13 cellular contexts compared by ENCODE assay signal in the genomic region with DNA sequence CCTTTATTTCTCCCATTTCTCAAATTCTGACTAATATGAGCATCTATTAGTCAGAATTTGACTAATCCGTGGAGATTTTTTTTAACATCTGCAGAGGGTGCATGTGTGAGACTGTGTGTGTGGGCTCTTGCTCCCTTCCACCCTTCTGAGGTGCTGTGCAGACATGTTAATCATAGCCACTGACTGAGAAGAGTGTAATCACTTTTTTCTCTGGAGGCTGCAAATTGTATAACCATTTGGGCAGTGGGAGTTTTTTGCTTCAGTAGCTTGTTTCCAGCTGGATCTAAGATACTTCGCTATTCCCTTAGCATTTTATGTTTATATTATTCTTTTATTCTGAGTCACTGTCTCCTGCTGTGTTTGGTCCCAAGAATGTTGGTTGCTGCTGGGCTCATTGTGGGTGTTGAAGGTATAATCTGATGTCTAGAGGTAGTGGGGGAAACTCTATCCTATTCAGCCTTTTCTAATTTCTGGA.
DNase-seq lines count a peak whose midpoint lies in the region; ATAC-seq and TF ChIP-seq lines count a peak whose summit lies in the region.
"Had no signal": no experiment of that assay in that cellular context is flagged by ENCODE, and none has a peak within 500 bp of the region (broad histone marks: within the 10 kb centered on the region; RNA-seq: fewer than 3 reads in every experiment).

No MANE protein-coding gene starts in this region.

- peaks cover 0 to 27% of the 10 kb centered on the region in 2 experiments; a peak in 2 of 4 replicates for H3K4me1 ChIP-seq in SK-N-SH (ENCODE audit: control insufficient read depth in 1 of 2, insufficient read depth in 2 of 2, low read depth in 1 of 2, low read length in 1 of 2)

- no peak overlapping the region for H3K4me3 ChIP-seq in AG04450 (ENCODE audit: low read depth, low read length)
- no peak overlapping the region for H3K4me3 ChIP-seq in SK-N-SH (ENCODE audit: low read depth in 2 of 2, low read length in 1 of 2)
- H3K4me3 ChIP-seq in foreskin fibroblast (ENCODE audit: low read depth in 1 of 2, low read length in 2 of 2) = no peak overlapping the region
- H3K4me3 ChIP-seq: SK-N-MC had no signal

- 13% methylated on average over 2 of the region's 2 CpGs for WGBS in SK-N-SH (ENCODE audit: low lambda C conversion rate)

- POLR2A ChIA-PET in AG04450 (lab: Yijun Ruan, JAX) (interaction anchor here (0.6 to 1.3 kb wide), 3 partner anchors 30 to 59 kb away, joined by 3 to 7 read pairs (median 6); no protein-coding TSS in a partner anchor), SK-N-SH (lab: Yijun Ruan, JAX) (no interaction called here)

- H3K36me3 ChIP-seq in SK-N-SH (replicated peaks in 1 of 2; ENCODE audit: control insufficient read depth in 1 of 2, insufficient read depth in 2 of 2, low read length in 1 of 2) = no peaks in the 10 kb centered on the region

- H3K9me3 ChIP-seq in AG04450 (ENCODE audit: control insufficient read depth, insufficient read depth, low read length) (no peaks in the 10 kb centered on the region), SK-N-SH (no peaks in the 10 kb centered on the region)

- peaks cover 20% of the 10 kb centered on the region for H3F3A ChIP-seq in SK-N-SH (replicated peaks; ENCODE audit: insufficient read depth)

- peak overlapping the region; percentile 21; the same call in 1 of the 2 replicates for H3K9ac ChIP-seq in SK-N-SH

- no peak for TF ChIP-seq RAD21 in SK-N-SH (IDR thresholded peaks at IDR 0.05; ENCODE audit: low read length)

- TF ChIP-seq EP300 in SK-N-SH (IDR thresholded peaks at IDR 0.05; ENCODE audit: borderline replicate concordance in 1 of 2, low read depth in 1 of 2, low read length in 1 of 2) = peak in 1 of 2 experiments; percentile 3; a peak in 1 of 4 replicates

- peak overlapping the region; percentile 60 for H3K4me2 ChIP-seq in SK-N-SH

- DNase-seq in AG04450 (ENCODE audit: low read depth, low spot score) = peak; percentile 43
- DNase-seq in H4 (ENCODE audit: low spot score) = peak; percentile 39
- no peak for DNase-seq in SK-N-SH
- peak; percentile 77 to 78 for DNase-seq in foreskin fibroblast
- DNase-seq in LoVo (ENCODE audit: low spot score) = no peak
- DNase-seq in NCI-H1694 (lab: John Stamatoyannopoulos, UW) = no peak
- no peak for DNase-seq in iPS-NIHi11 (ENCODE audit: low spot score)
- DNase-seq: activated CD4-positive, alpha-beta memory T cell treated with anti-CD3 and anti-CD28 coated beads, Interleukin-2, amount 10 ng/mL, durations not matched to agents 7 days and 5 days; CD4-positive, alpha-beta memory T cell; NCI-H2171 treated with DMSO at 0.1 percent for 48 hours; stimulated activated CD4-positive, alpha-beta T cell treated with anti-CD3 and anti-CD28 coated beads, Interleukin-15, amount 100 ng/mL, for 24 hours had no signal

- H4K20me1 ChIP-seq in SK-N-SH (ENCODE audit: insufficient read depth) = no peaks in the 10 kb centered on the region

- peaks cover 4% of the 10 kb centered on the region; the same call in 1 of the 2 replicates for H3K79me2 ChIP-seq in SK-N-SH (ENCODE audit: insufficient read depth)

- H3K9me2 ChIP-seq in SK-N-SH = no peaks in the 10 kb centered on the region

- no peak for TF ChIP-seq CTCF in AG04450 (IDR thresholded peaks at IDR 0.05; ENCODE audit: low read depth, low read length)
- no peak for TF ChIP-seq CTCF in SK-N-SH (IDR thresholded peaks at IDR 0.05)
- no peak for TF ChIP-seq CTCF in foreskin fibroblast (IDR thresholded peaks at IDR 0.05; ENCODE audit: low read depth, low read length)

- H3K27me3 ChIP-seq in AG04450 (ENCODE audit: control insufficient read depth, insufficient read depth, low read length) = no peaks in the 10 kb centered on the region
- H3K27me3 ChIP-seq in SK-N-SH (ENCODE audit: insufficient read depth) = no peaks in the 10 kb centered on the region

- H2AFZ ChIP-seq in SK-N-SH (ENCODE audit: low read depth) = no peak overlapping the region

- CTCF ChIA-PET in AG04450 (lab: Charles Lee) (interaction anchor here (0.9 to 3.5 kb wide), 10 partner anchors 14 to 101 kb away, joined by 3 to 40 read pairs (median 6); no protein-coding TSS in a partner anchor), SK-N-SH (lab: Yijun Ruan, JAX) (interaction anchor here (0.8 to 2.6 kb wide), 10 partner anchors 14 to 102 kb away, joined by 3 to 37 read pairs (median 5); no protein-coding TSS in a partner anchor)

- ATAC-seq in GM21360 (IDR thresholded peaks at IDR 0.05; ENCODE audit: unreplicated experiment) = no peak

- H3K27ac ChIP-seq in AG04450 (ENCODE audit: low read depth, low read length) = peak overlapping the region; percentile 80
- peak overlapping the region in 1 of 2 experiments; percentile 76; a peak in 2 of 4 replicates for H3K27ac ChIP-seq in SK-N-SH (ENCODE audit: low read depth in 2 of 2, low read length in 1 of 2)
- H3K27ac ChIP-seq: SK-N-MC had no signal

TF ChIP-seq in SK-N-SH, 30 proteins besides CTCF, POLR2A, EP300 and RAD21:
- peak; percentile 23; the same call in 1 of the 2 replicates for TF ChIP-seq TCF12 (IDR thresholded peaks at IDR 0.05)
- TF ChIP-seq SMC3 (IDR thresholded peaks at IDR 0.05; ENCODE audit: low read depth, low read length) = no peak
- TF ChIP-seq, protein P1, sequence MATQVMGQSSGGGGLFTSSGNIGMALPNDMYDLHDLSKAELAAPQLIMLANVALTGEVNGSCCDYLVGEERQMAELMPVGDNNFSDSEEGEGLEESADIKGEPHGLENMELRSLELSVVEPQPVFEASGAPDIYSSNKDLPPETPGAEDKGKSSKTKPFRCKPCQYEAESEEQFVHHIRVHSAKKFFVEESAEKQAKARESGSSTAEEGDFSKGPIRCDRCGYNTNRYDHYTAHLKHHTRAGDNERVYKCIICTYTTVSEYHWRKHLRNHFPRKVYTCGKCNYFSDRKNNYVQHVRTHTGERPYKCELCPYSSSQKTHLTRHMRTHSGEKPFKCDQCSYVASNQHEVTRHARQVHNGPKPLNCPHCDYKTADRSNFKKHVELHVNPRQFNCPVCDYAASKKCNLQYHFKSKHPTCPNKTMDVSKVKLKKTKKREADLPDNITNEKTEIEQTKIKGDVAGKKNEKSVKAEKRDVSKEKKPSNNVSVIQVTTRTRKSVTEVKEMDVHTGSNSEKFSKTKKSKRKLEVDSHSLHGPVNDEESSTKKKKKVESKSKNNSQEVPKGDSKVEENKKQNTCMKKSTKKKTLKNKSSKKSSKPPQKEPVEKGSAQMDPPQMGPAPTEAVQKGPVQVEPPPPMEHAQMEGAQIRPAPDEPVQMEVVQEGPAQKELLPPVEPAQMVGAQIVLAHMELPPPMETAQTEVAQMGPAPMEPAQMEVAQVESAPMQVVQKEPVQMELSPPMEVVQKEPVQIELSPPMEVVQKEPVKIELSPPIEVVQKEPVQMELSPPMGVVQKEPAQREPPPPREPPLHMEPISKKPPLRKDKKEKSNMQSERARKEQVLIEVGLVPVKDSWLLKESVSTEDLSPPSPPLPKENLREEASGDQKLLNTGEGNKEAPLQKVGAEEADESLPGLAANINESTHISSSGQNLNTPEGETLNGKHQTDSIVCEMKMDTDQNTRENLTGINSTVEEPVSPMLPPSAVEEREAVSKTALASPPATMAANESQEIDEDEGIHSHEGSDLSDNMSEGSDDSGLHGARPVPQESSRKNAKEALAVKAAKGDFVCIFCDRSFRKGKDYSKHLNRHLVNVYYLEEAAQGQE (IDR thresholded peaks at IDR 0.05; ENCODE audit: low read depth, low read length) = no peak
- TF ChIP-seq FOSL2 (IDR thresholded peaks at IDR 0.05; ENCODE audit: borderline replicate concordance, low read depth) = peak; percentile 31; the same call in 1 of the 2 replicates
- TF ChIP-seq JUND (IDR thresholded peaks at IDR 0.05) = peak; percentile 11; the same call in 1 of the 2 replicates
TF ChIP-seq in SK-N-SH: peak in this region for 3.

Comparison
In these comparisons a context has a peak if more than half of its experiments do, and no peak if none do; other contexts are left out.
1. DNase-seq: peak in AG04450 (single experiment), H4 (single experiment) and foreskin fibroblast (2 of 2); none in SK-N-SH (single experiment), LoVo (single experiment), NCI-H1694 (single experiment) and iPS-NIHi11 (single experiment).